ENCODE assay signal across 9 cellular contexts in the genomic region with DNA sequence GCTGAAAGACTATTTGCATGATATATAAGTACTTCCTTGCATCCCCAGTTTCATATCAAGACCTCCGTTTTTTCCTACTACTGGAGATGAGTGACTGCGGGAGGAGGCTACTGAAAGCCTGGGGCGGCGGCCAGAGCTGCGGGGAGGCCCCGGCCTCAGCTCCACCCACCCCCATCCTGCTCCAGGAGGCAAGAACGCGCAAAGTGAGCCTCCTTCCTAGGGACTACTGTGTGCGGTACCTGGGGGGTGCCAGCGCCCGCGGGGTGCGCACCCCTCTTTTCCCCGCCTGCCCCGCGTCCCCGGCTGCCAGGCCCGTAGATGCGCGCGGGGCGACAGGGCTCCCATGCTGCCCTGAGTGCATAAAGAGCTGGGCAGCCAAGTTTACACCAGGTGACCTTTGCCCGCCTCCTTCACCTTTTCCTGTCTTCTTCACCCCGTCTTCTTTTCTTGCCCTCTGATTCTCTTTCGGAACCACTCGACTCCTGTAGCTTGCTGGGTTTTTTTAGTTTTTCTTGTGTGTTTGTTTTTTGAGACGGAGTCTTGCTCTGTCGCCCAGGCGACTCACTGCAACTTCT. TPM values are rescaled to one million over a fixed set of nuclear protein-coding genes. Genes with fewer than 3 reads are reported as not detected.
DNase-seq lines count a peak whose midpoint lies in the region; ATAC-seq and TF ChIP-seq lines count a peak whose summit lies in the region.
"Had no signal": no experiment of that assay in that cellular context is flagged by ENCODE, and none has a peak within 500 bp of the region (broad histone marks: within the 10 kb centered on the region; RNA-seq: fewer than 3 reads in every experiment).

No MANE protein-coding gene starts in this region.

- H3K27me3 Mint-ChIP-seq in T-helper 2 cell treated with Interferon-gamma antibody and Interleukin-4, amounts not matched to agents 5 μg/mL and 100 μg/mL, for 36 hours (ENCODE audit: low read depth) = no peaks in the 10 kb centered on the region

- H3K27ac ChIP-seq in gastrocnemius medialis = peak overlapping the region in 3 of 4 donors; percentile 94 to 99 (median 95)
- H3K27ac ChIP-seq: HL-60 had no signal

- peaks cover 2% of the 10 kb centered on the region for H3K36me3 Mint-ChIP-seq in T-helper 2 cell treated with Interferon-gamma antibody and Interleukin-4, amounts not matched to agents 5 μg/mL and 100 μg/mL, for 36 hours (ENCODE audit: low read depth)

- peaks cover 19% of the 10 kb centered on the region for H3K4me1 Mint-ChIP-seq in T-helper 2 cell treated with Interferon-gamma antibody and Interleukin-4, amounts not matched to agents 5 μg/mL and 100 μg/mL, for 36 hours (ENCODE audit: low read depth)

- no peak for TF ChIP-seq CTCF in fibroblast of villous mesenchyme (IDR thresholded peaks at IDR 0.05; ENCODE audit: insufficient read depth, low read depth, low read length)
- no peak for TF ChIP-seq CTCF in gastrocnemius medialis (IDR thresholded peaks at IDR 0.05 in 4 of 5, conservative IDR thresholded peaks at IDR 0.05 in 1 of 5)

- no peaks in the 10 kb centered on the region for H3K9me3 ChIP-seq in gastrocnemius medialis

- H3K27ac Mint-ChIP-seq in T-helper 2 cell treated with Interferon-gamma antibody and Interleukin-4, amounts not matched to agents 5 μg/mL and 100 μg/mL, for 36 hours = peak overlapping the region; percentile 67

- in situ Hi-C loops in G401 (cut with HindIII; ENCODE audit: low sequenced_read_pairs) = no loop called here
- in situ Hi-C loops in gastrocnemius medialis (cut with MboI; ENCODE audit: low sequenced_read_pairs in 4 of 4) = loop anchor here in 1 of 4 donors (5.0 to 10.0 kb wide), 2 partner anchors 48 to 184 kb away; a partner anchor contains a TSS

- no peaks in the 10 kb centered on the region for H3K9me3 Mint-ChIP-seq in T-helper 2 cell treated with Interferon-gamma antibody and Interleukin-4, amounts not matched to agents 5 μg/mL and 100 μg/mL, for 36 hours

- TF ChIP-seq POLR2A in gastrocnemius medialis (IDR thresholded peaks at IDR 0.05) = no peak

- intact Hi-C loops in gastrocnemius medialis (cut with DNase I; ENCODE audit: low total_unique reads) = loop anchor here (2.0 to 5.0 kb wide), 4 partner anchors 72 to 682 kb away; a partner anchor contains a TSS

- H3K36me3 ChIP-seq in gastrocnemius medialis = no peaks in the 10 kb centered on the region

- H3K4me3 ChIP-seq in fibroblast of villous mesenchyme (ENCODE audit: low read depth, low read length) (peak overlapping the region; percentile 28), gastrocnemius medialis (peak overlapping the region; percentile 12 to 37 (median 30))

- peaks cover 27 to 32% of the 10 kb centered on the region in 2 donors for H3K4me1 ChIP-seq in gastrocnemius medialis

- no peaks in the 10 kb centered on the region for H3K27me3 ChIP-seq in gastrocnemius medialis

- ATAC-seq in gastrocnemius medialis (no peak), GM19023 (IDR thresholded peaks at IDR 0.05; ENCODE audit: unreplicated experiment) (no peak), GM18517 (IDR thresholded peaks at IDR 0.05; ENCODE audit: unreplicated experiment) (no peak)

- H3K4me3 Mint-ChIP-seq in T-helper 2 cell treated with Interferon-gamma antibody and Interleukin-4, amounts not matched to agents 5 μg/mL and 100 μg/mL, for 36 hours = peak overlapping the region; percentile 78

- DNase-seq in G401 (ENCODE audit: low spot score) = peak; percentile 54
- DNase-seq in T-helper 2 cell treated with Interferon-gamma antibody and Interleukin-4, amounts not matched to agents 5 μg/mL and 100 μg/mL, for 36 hours (ENCODE audit: low spot score) = no peak
- DNase-seq in fibroblast of villous mesenchyme (ENCODE audit: low read depth) = peak; percentile 12
- DNase-seq in gastrocnemius medialis = no peak
- no peak for DNase-seq in activated CD8-positive, alpha-beta memory T cell treated with anti-CD3 and anti-CD28 coated beads for 24 hours
- DNase-seq in activated CD4-positive, CD25-positive, alpha-beta regulatory T cell (lab: John Stamatoyannopoulos, UW) = no peak

RNA-seq across cellular contexts. Expression of a gene that starts 2.5 kb away (rescaled TPM):
- total RNA-seq in G401 (2014; rRNA removed; shearing (Covaris generic)) = 3.9 and 4.5 TPM in 2 replicates
- total RNA-seq in fibroblast of villous mesenchyme = 7.7 and 12.5 TPM in 2 replicates
- total RNA-seq in gastrocnemius medialis = 10 to 100 TPM; 35.7 to 49.6 (median 40.1) TPM

RNA-seq across cellular contexts. Expression of a gene that starts 47.1 kb away (rescaled TPM):
- 47.2 and 60.2 TPM in 2 replicates for total RNA-seq in G401 (2014; rRNA removed; shearing (Covaris generic))
- 140 and 141 TPM in 2 replicates for total RNA-seq in fibroblast of villous mesenchyme
- 100 to 1,000 TPM; 248 to 440 (median 331) TPM for total RNA-seq in gastrocnemius medialis

RNA-seq across cellular contexts. Expression of a gene that starts 47.9 kb away (rescaled TPM):
- 81.8 and 122 TPM in 2 replicates for total RNA-seq in G401 (2014; rRNA removed; shearing (Covaris generic))
- 85.7 and 117 TPM in 2 replicates for total RNA-seq in fibroblast of villous mesenchyme
- 10 to 100 TPM; 11.3 to 21.3 (median 15.0) TPM for total RNA-seq in gastrocnemius medialis

Comparison
In these comparisons a context has a peak if more than half of its experiments do, and no peak if none do; other contexts are left out.
1. DNase-seq: peak in G401 (single experiment) and fibroblast of villous mesenchyme (single experiment); none in T-helper 2 cell treated with Interferon-gamma antibody and Interleukin-4, amounts not matched to agents 5 μg/mL and 100 μg/mL, for 36 hours (single experiment), gastrocnemius medialis (0 of 2), activated CD8-positive, alpha-beta memory T cell treated with anti-CD3 and anti-CD28 coated beads for 24 hours (single experiment) and activated CD4-positive, CD25-positive, alpha-beta regulatory T cell (0 of 4).